1 cellular context compared by ENCODE assay signal in genomic region chr3:183650554-183650953, GRCh38.
TF ChIP-seq lines count a peak whose summit lies in the region.

No MANE protein-coding gene starts in this region.

TF ChIP-seq in GM23338, 12 proteins besides CTCF, POLR2A, EP300 and RAD21 (continued from another document):
- TF ChIP-seq, protein P1, sequence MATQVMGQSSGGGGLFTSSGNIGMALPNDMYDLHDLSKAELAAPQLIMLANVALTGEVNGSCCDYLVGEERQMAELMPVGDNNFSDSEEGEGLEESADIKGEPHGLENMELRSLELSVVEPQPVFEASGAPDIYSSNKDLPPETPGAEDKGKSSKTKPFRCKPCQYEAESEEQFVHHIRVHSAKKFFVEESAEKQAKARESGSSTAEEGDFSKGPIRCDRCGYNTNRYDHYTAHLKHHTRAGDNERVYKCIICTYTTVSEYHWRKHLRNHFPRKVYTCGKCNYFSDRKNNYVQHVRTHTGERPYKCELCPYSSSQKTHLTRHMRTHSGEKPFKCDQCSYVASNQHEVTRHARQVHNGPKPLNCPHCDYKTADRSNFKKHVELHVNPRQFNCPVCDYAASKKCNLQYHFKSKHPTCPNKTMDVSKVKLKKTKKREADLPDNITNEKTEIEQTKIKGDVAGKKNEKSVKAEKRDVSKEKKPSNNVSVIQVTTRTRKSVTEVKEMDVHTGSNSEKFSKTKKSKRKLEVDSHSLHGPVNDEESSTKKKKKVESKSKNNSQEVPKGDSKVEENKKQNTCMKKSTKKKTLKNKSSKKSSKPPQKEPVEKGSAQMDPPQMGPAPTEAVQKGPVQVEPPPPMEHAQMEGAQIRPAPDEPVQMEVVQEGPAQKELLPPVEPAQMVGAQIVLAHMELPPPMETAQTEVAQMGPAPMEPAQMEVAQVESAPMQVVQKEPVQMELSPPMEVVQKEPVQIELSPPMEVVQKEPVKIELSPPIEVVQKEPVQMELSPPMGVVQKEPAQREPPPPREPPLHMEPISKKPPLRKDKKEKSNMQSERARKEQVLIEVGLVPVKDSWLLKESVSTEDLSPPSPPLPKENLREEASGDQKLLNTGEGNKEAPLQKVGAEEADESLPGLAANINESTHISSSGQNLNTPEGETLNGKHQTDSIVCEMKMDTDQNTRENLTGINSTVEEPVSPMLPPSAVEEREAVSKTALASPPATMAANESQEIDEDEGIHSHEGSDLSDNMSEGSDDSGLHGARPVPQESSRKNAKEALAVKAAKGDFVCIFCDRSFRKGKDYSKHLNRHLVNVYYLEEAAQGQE (IDR thresholded peaks at IDR 0.05; ENCODE audit: unreplicated experiment) = no peak
- no peak for TF ChIP-seq ZNF462 (CRISPR knock-in tag; IDR thresholded peaks at IDR 0.05)
- no peak for TF ChIP-seq EZH2phosphoT487 (IDR thresholded peaks at IDR 0.05; ENCODE audit: unreplicated experiment)
- TF ChIP-seq, protein P2, sequence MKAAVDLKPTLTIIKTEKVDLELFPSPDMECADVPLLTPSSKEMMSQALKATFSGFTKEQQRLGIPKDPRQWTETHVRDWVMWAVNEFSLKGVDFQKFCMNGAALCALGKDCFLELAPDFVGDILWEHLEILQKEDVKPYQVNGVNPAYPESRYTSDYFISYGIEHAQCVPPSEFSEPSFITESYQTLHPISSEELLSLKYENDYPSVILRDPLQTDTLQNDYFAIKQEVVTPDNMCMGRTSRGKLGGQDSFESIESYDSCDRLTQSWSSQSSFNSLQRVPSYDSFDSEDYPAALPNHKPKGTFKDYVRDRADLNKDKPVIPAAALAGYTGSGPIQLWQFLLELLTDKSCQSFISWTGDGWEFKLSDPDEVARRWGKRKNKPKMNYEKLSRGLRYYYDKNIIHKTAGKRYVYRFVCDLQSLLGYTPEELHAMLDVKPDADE (IDR thresholded peaks at IDR 0.05) = no peak
- TF ChIP-seq JUNB (IDR thresholded peaks at IDR 0.05; ENCODE audit: unreplicated experiment) = no peak
- no peak for TF ChIP-seq ZNF331 (CRISPR knock-in tag; IDR thresholded peaks at IDR 0.05; ENCODE audit: low read depth)
- TF ChIP-seq NANOG (IDR thresholded peaks at IDR 0.05; ENCODE audit: borderline replicate concordance) = no peak
